Comparison of ENCODE assay signal across 14 cellular contexts in genomic region chr6:1864496-1864895, GRCh38.
A peak's percentile ranks its signal among the peaks of the same experiment; 100 is the strongest.
DNase-seq lines count a peak whose midpoint lies in the region; TF ChIP-seq lines count a peak whose summit lies in the region.
"Had no signal": no experiment of that assay in that cellular context is flagged by ENCODE, and none has a peak within 500 bp of the region (broad histone marks: within the 10 kb centered on the region; RNA-seq: fewer than 3 reads in every experiment).

No MANE protein-coding gene starts in this region.

- intact Hi-C loops in spleen (cut with DNase I; ENCODE audit: low total_unique reads) = no loop called here

- no peak overlapping the region for H3K27ac ChIP-seq in spleen
- H3K27ac ChIP-seq: stomach had no signal

- H3K9me3 ChIP-seq in spleen = no peaks in the 10 kb centered on the region
- H3K9me3 ChIP-seq: stomach had no signal

- TF ChIP-seq CTCF in spleen (IDR thresholded peaks at IDR 0.05 in 8 of 11, conservative IDR thresholded peaks at IDR 0.05 in 3 of 11) = no peak

- peaks cover 0 to 4% (median 0%) of the 10 kb centered on the region in 6 donors for H3K4me1 ChIP-seq in spleen

- no peaks in the 10 kb centered on the region for H3K27me3 ChIP-seq in spleen (replicated peaks in 1 of 7)
- H3K27me3 ChIP-seq: stomach had no signal

- TF ChIP-seq POLR2A in spleen (IDR thresholded peaks at IDR 0.05) = no peak

- H3K4me3 ChIP-seq in spleen = no peak overlapping the region
- H3K4me3 ChIP-seq: stomach had no signal

- 90 to 94% (median 93%) methylated on average over 3 of the region's 3 CpGs for WGBS in spleen, 5 donors

- peak; percentile 59 for DNase-seq in DMS114 treated with DMSO at 0.1 percent for 48 hours (lab: John Stamatoyannopoulos, UW; ENCODE audit: unreplicated experiment)
- DNase-seq in HPDE6-E6E7 (ENCODE audit: extremely low spot score) = peak; percentile 21
- DNase-seq in SHP77 (lab: John Stamatoyannopoulos, UW) = peak; percentile 32 to 42
- DNase-seq in iris pigment epithelial cell (ENCODE audit: low read depth) = peak; percentile 45
- no peak for DNase-seq in spleen
- no peak for DNase-seq in GF-D8 (lab: John Stamatoyannopoulos, UW)
- DNase-seq in stimulated activated CD4-positive, alpha-beta T cell treated with anti-CD3 and anti-CD28 coated beads, Interleukin-2, amount 100 ng/mL, for 24 hours = no peak
- DNase-seq in stimulated activated CD4-positive, alpha-beta T cell treated with anti-CD3 and anti-CD28 coated beads, Interleukin-2, amount 100 ng/mL, for 48 hours = no peak
- DNase-seq: activated T-cell treated with anti-CD3 and anti-CD28 coated beads, Interleukin-2, amount 50 U/mL, for 48 hours; amniotic stem cell; H9; NCI-H1048; stomach; T-cell had no signal

- no peaks in the 10 kb centered on the region for H3K36me3 ChIP-seq in spleen
- H3K36me3 ChIP-seq: stomach had no signal

Comparison
In these comparisons a context has a peak if more than half of its experiments do, and no peak if none do; other contexts are left out.
1. DNase-seq: peak in DMS114 treated with DMSO at 0.1 percent for 48 hours (single experiment), HPDE6-E6E7 (single experiment), SHP77 (2 of 2) and iris pigment epithelial cell (single experiment); none in spleen (single experiment), GF-D8 (single experiment), stimulated activated CD4-positive, alpha-beta T cell treated with anti-CD3 and anti-CD28 coated beads, Interleukin-2, amount 100 ng/mL, for 24 hours (0 of 2) and stimulated activated CD4-positive, alpha-beta T cell treated with anti-CD3 and anti-CD28 coated beads, Interleukin-2, amount 100 ng/mL, for 48 hours (0 of 2).